In genomic region chr20:54151073-54151436, GRCh38 we compare ENCODE assay signal across 26 cellular contexts. TPM values are rescaled to one million over a fixed set of nuclear protein-coding genes. Genes with fewer than 3 reads are reported as not detected.
DNase-seq lines count a peak whose midpoint lies in the region; ATAC-seq, FAIRE-seq and TF ChIP-seq lines count a peak whose summit lies in the region.
"Had no signal": no experiment of that assay in that cellular context is flagged by ENCODE, and none has a peak within 500 bp of the region (broad histone marks: within the 10 kb centered on the region; RNA-seq: fewer than 3 reads in every experiment).

No MANE protein-coding gene starts in this region.

- H3K27me3 ChIP-seq in Caco-2 (replicated peaks; ENCODE audit: control insufficient read depth, insufficient read depth, low read length) = no peaks in the 10 kb centered on the region
- H3K27me3 ChIP-seq: Peyer's patch had no signal

- peaks cover 13% of the 10 kb centered on the region; the same call in 1 of the 2 replicates for H3K4me1 ChIP-seq in Caco-2
- H3K4me1 ChIP-seq: HAP-1, Peyer's patch had no signal

- BruUV-seq in Caco-2 (replicated peaks; lab: Mats Ljungman, UMichigan) = no TSS peak

- intact Hi-C loops in activated CD8-positive, alpha-beta T cell treated with anti-CD3 and anti-CD28 coated beads for 36 hours (cut with micrococcal nuclease) = no loop called here
- intact Hi-C loops in Caco-2 (cut with micrococcal nuclease; ENCODE audit: unreplicated experiment) = no loop called here

- H3K4me1 Mint-ChIP-seq in activated CD8-positive, alpha-beta T cell treated with anti-CD3 and anti-CD28 coated beads for 36 hours (ENCODE audit: low read depth) = no peaks in the 10 kb centered on the region
- peaks cover 7% of the 10 kb centered on the region for H3K4me1 Mint-ChIP-seq in Caco-2 (ENCODE audit: low read depth, unreplicated experiment)
- H3K4me1 Mint-ChIP-seq: CD4-positive, CD25-positive, alpha-beta regulatory T cell had no signal

- no peaks in the 10 kb centered on the region for H3K36me3 ChIP-seq in Caco-2 (ENCODE audit: control insufficient read depth, insufficient read depth, low read length)
- H3K36me3 ChIP-seq: HAP-1, Peyer's patch had no signal

- no peak overlapping the region for H3K4me3 Mint-ChIP-seq in activated CD8-positive, alpha-beta T cell treated with anti-CD3 and anti-CD28 coated beads for 36 hours
- no peak overlapping the region for H3K4me3 Mint-ChIP-seq in Caco-2 (ENCODE audit: unreplicated experiment)
- H3K4me3 Mint-ChIP-seq: CD4-positive, CD25-positive, alpha-beta regulatory T cell had no signal

- H3K9me3 Mint-ChIP-seq in activated CD8-positive, alpha-beta T cell treated with anti-CD3 and anti-CD28 coated beads for 36 hours = no peaks in the 10 kb centered on the region
- H3K9me3 Mint-ChIP-seq in Caco-2 (ENCODE audit: unreplicated experiment) = no peaks in the 10 kb centered on the region

- no peak for ATAC-seq in activated CD8-positive, alpha-beta T cell treated with anti-CD3 and anti-CD28 coated beads for 36 hours
- ATAC-seq in HG03457 (IDR thresholded peaks at IDR 0.05; ENCODE audit: unreplicated experiment) = no peak
- ATAC-seq: GM12878 had no signal

- FAIRE-seq in HTR-8/SVneo (lab: Jason Lieb, UNC) = peak; percentile 78
- FAIRE-seq: GM12878 had no signal

- peak; percentile 3 for DNase-seq in activated CD4-positive, alpha-beta T cell treated with anti-CD3 and anti-CD28 coated beads for 48 hours
- no peak for DNase-seq in activated CD4-positive, alpha-beta T cell treated with anti-CD3 and anti-CD28 coated beads, Interleukin-2, amount 50 U/mL, for 48 hours
- DNase-seq in HTR-8/SVneo (ENCODE audit: insufficient read length, low spot score) = no peak
- DNase-seq in activated CD8-positive, alpha-beta T cell treated with anti-CD3 and anti-CD28 coated beads for 36 hours = peak; percentile 31
- DNase-seq in Caco-2 = no peak
- DNase-seq in NCI-H128 (lab: John Stamatoyannopoulos, UW; ENCODE audit: unreplicated experiment) = no peak
- DNase-seq: 8988T, EL, GDM1, GOT3, IMR-90, NCI-H1048, NCI-H1417 treated with DMSO at 0.1 percent for 48 hours, NCI-H187, NCI-H2081 treated with DMSO at 0.1 percent for 48 hours, NCI-H2171, NCI-H226, NCI-H510A, NCI-H69, Peyer's patch, SIG-M5 had no signal

- peaks cover 4% of the 10 kb centered on the region for H3K27me3 Mint-ChIP-seq in activated CD8-positive, alpha-beta T cell treated with anti-CD3 and anti-CD28 coated beads for 36 hours
- H3K27me3 Mint-ChIP-seq in Caco-2 (ENCODE audit: insufficient read depth, unreplicated experiment) = peaks cover 5% of the 10 kb centered on the region

- no peak overlapping the region for H3K4me3 ChIP-seq in Caco-2 (ENCODE audit: low read depth, low read length)
- H3K4me3 ChIP-seq: GM12878, HAP-1, Peyer's patch, SK-N-MC had no signal

- POLR2A ChIA-PET in activated CD8-positive, alpha-beta T cell treated with anti-CD3 and anti-CD28 coated beads for 36 hours (lab: Charles Lee) = no interaction called here
- POLR2A ChIA-PET in Caco-2 (lab: Charles Lee) = no interaction called here

- no peaks in the 10 kb centered on the region for H3K36me3 Mint-ChIP-seq in activated CD8-positive, alpha-beta T cell treated with anti-CD3 and anti-CD28 coated beads for 36 hours (ENCODE audit: low read depth)
- H3K36me3 Mint-ChIP-seq in Caco-2 (ENCODE audit: insufficient read depth, unreplicated experiment) = no peaks in the 10 kb centered on the region
- H3K36me3 Mint-ChIP-seq: CD4-positive, CD25-positive, alpha-beta regulatory T cell had no signal

- no peaks in the 10 kb centered on the region for H3K9me3 ChIP-seq in Caco-2
- H3K9me3 ChIP-seq: HAP-1, Peyer's patch had no signal

- CTCF ChIA-PET in activated CD8-positive, alpha-beta T cell treated with anti-CD3 and anti-CD28 coated beads for 36 hours (lab: Charles Lee) = no interaction called here
- CTCF ChIA-PET in Caco-2 (lab: Charles Lee) = no interaction called here

- H3K27ac Mint-ChIP-seq in activated CD8-positive, alpha-beta T cell treated with anti-CD3 and anti-CD28 coated beads for 36 hours = no peak overlapping the region
- no peak overlapping the region for H3K27ac Mint-ChIP-seq in Caco-2 (ENCODE audit: unreplicated experiment)
- H3K27ac Mint-ChIP-seq: CD4-positive, CD25-positive, alpha-beta regulatory T cell had no signal

- no peak for TF ChIP-seq CTCF in activated CD8-positive, alpha-beta T cell treated with anti-CD3 and anti-CD28 coated beads for 36 hours (IDR thresholded peaks at IDR 0.05)
- no peak for TF ChIP-seq CTCF in Caco-2 (IDR thresholded peaks at IDR 0.05; ENCODE audit: insufficient read depth in 1 of 2, low read depth in 1 of 2, low read length in 1 of 2, severe bottlenecking in 1 of 2, unreplicated experiment in 1 of 2)

RNA-seq across cellular contexts. Expression of gene CYP24A1, which starts 22.7 kb away (rescaled TPM):
- not detected for total RNA-seq in activated CD8-positive, alpha-beta T cell treated with anti-CD3 and anti-CD28 coated beads for 36 hours
- total RNA-seq in Caco-2 (2022) = 3.6 and 3.7 TPM in 2 replicates
- total RNA-seq: IMR-90, Peyer's patch had no signal

RNA-seq across cellular contexts. Expression of gene PFDN4, which starts 56.8 kb away (rescaled TPM):
- 10 to 100 TPM; 31.1 to 37.4 TPM for total RNA-seq in activated CD8-positive, alpha-beta T cell treated with anti-CD3 and anti-CD28 coated beads for 36 hours
- total RNA-seq in Caco-2 (2022) = 86.7 and 93.4 TPM in 2 replicates

Comparison
In these comparisons a context has a peak if more than half of its experiments do, and no peak if none do; other contexts are left out.
1. DNase-seq: peak in activated CD4-positive, alpha-beta T cell treated with anti-CD3 and anti-CD28 coated beads for 48 hours (single experiment) and activated CD8-positive, alpha-beta T cell treated with anti-CD3 and anti-CD28 coated beads for 36 hours (single experiment); none in activated CD4-positive, alpha-beta T cell treated with anti-CD3 and anti-CD28 coated beads, Interleukin-2, amount 50 U/mL, for 48 hours (0 of 2), HTR-8/SVneo (single experiment), Caco-2 (0 of 2) and NCI-H128 (single experiment).